Comparison of ENCODE assay signal across 11 cellular contexts in the genomic region with DNA sequence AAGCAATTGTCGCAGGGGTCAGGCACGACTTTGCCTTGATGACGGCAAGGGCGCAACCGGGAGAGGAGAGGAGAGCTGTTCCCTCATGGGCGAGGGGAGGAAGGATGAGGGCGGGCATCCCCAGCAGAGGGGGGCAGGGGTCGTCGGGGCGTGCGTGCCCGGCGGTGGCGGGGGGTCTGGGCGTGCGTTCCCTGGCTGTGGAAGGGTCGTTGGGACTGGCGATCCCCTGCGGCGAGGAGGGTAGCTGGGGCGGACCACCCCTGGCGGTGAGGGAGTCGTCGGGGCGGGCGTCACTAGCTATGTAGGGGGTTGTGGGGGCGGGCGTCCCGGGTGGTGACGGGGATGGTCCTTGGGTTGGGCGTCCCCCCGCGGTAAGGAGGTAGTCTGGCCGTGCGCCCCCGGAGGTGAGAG. TPM values are rescaled to one million over a fixed set of nuclear protein-coding genes. Genes with fewer than 3 reads are reported as not detected.
DNase-seq lines count a peak whose midpoint lies in the region; ATAC-seq and TF ChIP-seq lines count a peak whose summit lies in the region.
"Had no signal": no experiment of that assay in that cellular context is flagged by ENCODE, and none has a peak within 500 bp of the region (broad histone marks: within the 10 kb centered on the region; RNA-seq: fewer than 3 reads in every experiment).

No MANE protein-coding gene starts in this region.

- H3K4me3 ChIP-seq in OCI-LY3 (ENCODE audit: low read length) = peak overlapping the region; percentile 75
- no peak overlapping the region for H3K4me3 ChIP-seq in skeletal muscle satellite cell (ENCODE audit: low read length)

- no peak overlapping the region for H3K27ac Mint-ChIP-seq in endothelial cell (ENCODE audit: unreplicated experiment)

- H3K9ac ChIP-seq in OCI-LY3 (ENCODE audit: low read length) (peak overlapping the region; percentile 32; the same call in 1 of the 2 replicates), skeletal muscle satellite cell (ENCODE audit: low read depth, low read length) (no peak overlapping the region)

- H2AFZ ChIP-seq in OCI-LY3 (ENCODE audit: low read depth, low read length) = no peak overlapping the region

- H3K27me3 ChIP-seq in OCI-LY3 (ENCODE audit: low read depth, low read length) (peaks cover 37% of the 10 kb centered on the region), skeletal muscle satellite cell (ENCODE audit: control insufficient read depth, insufficient read depth, low read length) (peaks cover 80% of the 10 kb centered on the region)

- no peaks in the 10 kb centered on the region for H3K36me3 Mint-ChIP-seq in endothelial cell (ENCODE audit: low read depth, unreplicated experiment)

- peaks cover 6% of the 10 kb centered on the region for H3K4me1 Mint-ChIP-seq in endothelial cell (ENCODE audit: unreplicated experiment)

- no peaks in the 10 kb centered on the region for H4K20me1 ChIP-seq in OCI-LY3 (ENCODE audit: insufficient read depth, low read length)

- DNase-seq in NCI-H748 (lab: John Stamatoyannopoulos, UW; ENCODE audit: unreplicated experiment) (peak; percentile 15), NCI-H748 treated with DMSO at 0.1 percent for 48 hours (lab: John Stamatoyannopoulos, UW) (no peak), endothelial cell (ENCODE audit: low spot score) (no peak), AG20443 (ENCODE audit: low spot score) (no peak)
- DNase-seq: hypothalamus, NCI-H187 treated with DMSO at 0.1 percent for 48 hours had no signal

- no peaks in the 10 kb centered on the region for H3K79me2 ChIP-seq in OCI-LY3 (ENCODE audit: low read length)

- no peak overlapping the region for H3K27ac ChIP-seq in OCI-LY3 (ENCODE audit: low read length)

- H3K4me3 Mint-ChIP-seq in endothelial cell (ENCODE audit: unreplicated experiment) = peak overlapping the region; percentile 79

- no peaks in the 10 kb centered on the region for H3K9me3 Mint-ChIP-seq in endothelial cell (ENCODE audit: unreplicated experiment)

- H3K4me1 ChIP-seq in OCI-LY3 (ENCODE audit: low read length) = peaks cover 31% of the 10 kb centered on the region
- peaks cover 6% of the 10 kb centered on the region for H3K4me1 ChIP-seq in skeletal muscle satellite cell (ENCODE audit: control insufficient read depth, insufficient read depth, low read length)

- H3K9me3 ChIP-seq in OCI-LY3 (ENCODE audit: insufficient read depth, low read length) = no peaks in the 10 kb centered on the region
- H3K9me3 ChIP-seq in skeletal muscle satellite cell (replicated peaks; ENCODE audit: low read length) = no peaks in the 10 kb centered on the region

- TF ChIP-seq CTCF in OCI-LY3 (IDR thresholded peaks at IDR 0.05; ENCODE audit: low read depth, low read length) (no peak), endothelial cell (IDR thresholded peaks at IDR 0.05; ENCODE audit: unreplicated experiment) (no peak)

- TF ChIP-seq POLR2A in GM18505 (IDR thresholded peaks at IDR 0.05; ENCODE audit: borderline replicate concordance, extremely low read depth, insufficient read depth, insufficient read length) = no peak

- H3K27me3 Mint-ChIP-seq in endothelial cell (ENCODE audit: unreplicated experiment) = peaks cover 49% of the 10 kb centered on the region

- H3K4me2 ChIP-seq in OCI-LY3 (ENCODE audit: low read length) (peak overlapping the region; percentile 88), skeletal muscle satellite cell (ENCODE audit: low read length) (peak overlapping the region; percentile 67)

- ATAC-seq in HG02884 (IDR thresholded peaks at IDR 0.05; ENCODE audit: unreplicated experiment) = no peak
- no peak for ATAC-seq in GM18505 (IDR thresholded peaks at IDR 0.05; ENCODE audit: unreplicated experiment)

- H3K36me3 ChIP-seq in OCI-LY3 (replicated peaks; ENCODE audit: low read depth, low read length) (no peaks in the 10 kb centered on the region), skeletal muscle satellite cell (ENCODE audit: insufficient read depth, low read length) (no peaks in the 10 kb centered on the region)

RNA-seq across cellular contexts. Expression of gene COMP, which starts 1.7 kb away (rescaled TPM):
- not detected for total RNA-seq in endothelial cell (ENCODE audit: unreplicated experiment)
- 0.25 and 2.4 TPM in 2 replicates for total RNA-seq in skeletal muscle satellite cell (2012; rRNA removed)
- total RNA-seq: A172 had no signal

RNA-seq across cellular contexts. Expression of gene UPF1, which starts 42.3 kb away (rescaled TPM):
- 69.8 TPM for total RNA-seq in endothelial cell (ENCODE audit: unreplicated experiment)
- total RNA-seq in skeletal muscle satellite cell (2012; rRNA removed) = 63.9 and 74.5 TPM in 2 replicates
